Comparison of ENCODE assay signal across 8 cellular contexts in genomic region chr6:26053929-26054658, GRCh38. TPM values are rescaled to one million over a fixed set of nuclear protein-coding genes. Genes with fewer than 3 reads are reported as not detected.
A peak's percentile ranks its signal among the peaks of the same experiment; 100 is the strongest.
DNase-seq lines count a peak whose midpoint lies in the region; ATAC-seq and TF ChIP-seq lines count a peak whose summit lies in the region.

No MANE protein-coding gene starts in this region.

- H3K27ac Mint-ChIP-seq in Caco-2 (ENCODE audit: unreplicated experiment) (peak overlapping the region; percentile 93), MCF 10A (ENCODE audit: low read depth, unreplicated experiment) (peak overlapping the region; percentile 92)

- TF ChIP-seq CTCF in Caco-2 (IDR thresholded peaks at IDR 0.05; ENCODE audit: insufficient read depth in 1 of 2, low read depth in 1 of 2, low read length in 1 of 2, severe bottlenecking in 1 of 2, unreplicated experiment in 1 of 2) (no peak), MCF 10A (IDR thresholded peaks at IDR 0.05; ENCODE audit: unreplicated experiment) (no peak)

- CTCF ChIA-PET in Caco-2 (lab: Charles Lee) (no interaction called here), MCF 10A (lab: Yijun Ruan, JAX) (interaction anchor here (1.2 to 2.3 kb wide), 4 partner anchors 8 to 43 kb away, joined by 4 to 7 read pairs (median 5); a partner anchor contains a TSS)

- H3K4me3 Mint-ChIP-seq in Caco-2 (ENCODE audit: unreplicated experiment) (peak overlapping the region; percentile 83), MCF 10A (ENCODE audit: unreplicated experiment) (peak overlapping the region; percentile 74)

- DNase-seq in Caco-2 (no peak), M059J (ENCODE audit: low read depth) (peak; percentile 75), MCF 10A (ENCODE audit: unreplicated experiment) (peak; percentile 16), islet precursor cell (no peak)
- DNase-seq in stimulated activated CD4-positive, alpha-beta T cell treated with anti-CD3 and anti-CD28 coated beads, Interleukin-4, amount 100 ng/mL, for 4 hours, result no peak

- H3K27me3 Mint-ChIP-seq in Caco-2 (ENCODE audit: insufficient read depth, unreplicated experiment) (no peaks in the 10 kb centered on the region), MCF 10A (ENCODE audit: insufficient read depth, unreplicated experiment) (no peaks in the 10 kb centered on the region)

- H3K9me3 ChIP-seq in Caco-2, result no peaks in the 10 kb centered on the region
- H3K9me3 ChIP-seq in mesodermal cell (ENCODE audit: control insufficient read depth, low read length), result no peaks in the 10 kb centered on the region

- intact Hi-C loops in Caco-2 (cut with micrococcal nuclease; ENCODE audit: unreplicated experiment) (no loop called here), MCF 10A (cut with micrococcal nuclease) (no loop called here)

- H3K27ac ChIP-seq in mesodermal cell (ENCODE audit: low read depth, low read length, severe bottlenecking), result peak overlapping the region; percentile 97

- no peaks in the 10 kb centered on the region for H3K27me3 ChIP-seq in Caco-2 (replicated peaks; ENCODE audit: control insufficient read depth, insufficient read depth, low read length)

- peaks cover 54% of the 10 kb centered on the region for H3K36me3 Mint-ChIP-seq in Caco-2 (ENCODE audit: insufficient read depth, unreplicated experiment)
- peaks cover 25% of the 10 kb centered on the region for H3K36me3 Mint-ChIP-seq in MCF 10A (ENCODE audit: insufficient read depth, unreplicated experiment)

- no peaks in the 10 kb centered on the region for H3K9me3 Mint-ChIP-seq in Caco-2 (ENCODE audit: unreplicated experiment)
- H3K9me3 Mint-ChIP-seq in MCF 10A (ENCODE audit: unreplicated experiment), result no peaks in the 10 kb centered on the region

- 100% methylated on average over 1 of the region's 6 CpGs; no CpG with 5 or more reads in 1 of the 2 experiments for WGBS in mesodermal cell (ENCODE audit: insufficient coverage in 2 of 2), 2 experiments

- POLR2A ChIA-PET in Caco-2 (lab: Charles Lee), result interaction anchor here (1.4 to 4.8 kb wide), 4 partner anchors 21 to 50 kb away, joined by 6 to 27 read pairs (median 13); a partner anchor contains a TSS
- POLR2A ChIA-PET in MCF 10A (lab: Yijun Ruan, JAX), result interaction anchor here (0.6 to 19.2 kb wide), 21 partner anchors 10 to 1784 kb away, joined by 3 to 1354 read pairs (median 5); a partner anchor contains a TSS

- H3K4me3 ChIP-seq in Caco-2 (ENCODE audit: low read depth, low read length) (peak overlapping the region; percentile 64), mesodermal cell (ENCODE audit: extremely low read depth, insufficient read depth, low read length, poor library complexity, severe bottlenecking) (peak overlapping the region; percentile 68)

- H3K4me1 ChIP-seq in Caco-2 (0 out of 2 replicates have a peak, but pooled peaks cover 3% of the 10 kb centered on the region), mesodermal cell (ENCODE audit: control insufficient read depth, insufficient read depth, low read length, poor library complexity, severe bottlenecking) (no peaks in the 10 kb centered on the region)

- BruUV-seq in Caco-2 (replicated peaks; lab: Mats Ljungman, UMichigan) (no TSS peak), MCF 10A (replicated peaks; lab: Mats Ljungman, UMichigan) (no TSS peak)

- H3K36me3 ChIP-seq in Caco-2 (ENCODE audit: control insufficient read depth, insufficient read depth, low read length) (no peaks in the 10 kb centered on the region), mesodermal cell (ENCODE audit: control insufficient read depth, insufficient read depth, low read length) (no peaks in the 10 kb centered on the region)

- H3K4me1 Mint-ChIP-seq in Caco-2 (ENCODE audit: low read depth, unreplicated experiment), result no peaks in the 10 kb centered on the region
- no peaks in the 10 kb centered on the region for H3K4me1 Mint-ChIP-seq in MCF 10A (ENCODE audit: insufficient read depth, unreplicated experiment)

- ATAC-seq in GM19324 (IDR thresholded peaks at IDR 0.05; ENCODE audit: low FRiP score, unreplicated experiment) (no peak), HG02870 (IDR thresholded peaks at IDR 0.05; ENCODE audit: unreplicated experiment) (no peak)

RNA-seq across cellular contexts. Expression of gene HFE, which starts 33.1 kb away (rescaled TPM):
- total RNA-seq in Caco-2 (2022), result 5.7 and 7.4 TPM in 2 replicates
- 16.9 and 20.6 TPM in 2 replicates for total RNA-seq in M059J (2014; rRNA removed; shearing (Covaris generic))
- total RNA-seq in MCF 10A (2022), result 2.8 and 5.2 TPM in 2 replicates
- polyA plus RNA-seq in mesodermal cell (2013, experiment 1 of 2), result 1.3 TPM
- polyA plus RNA-seq in mesodermal cell (2013, experiment 2 of 2), result 0.96 TPM

Comparison
In these comparisons a context has a peak if more than half of its experiments do, and no peak if none do; other contexts are left out.
1. DNase-seq: peak in M059J (single experiment) and MCF 10A (single experiment); none in Caco-2 (0 of 2), islet precursor cell (single experiment) and stimulated activated CD4-positive, alpha-beta T cell treated with anti-CD3 and anti-CD28 coated beads, Interleukin-4, amount 100 ng/mL, for 4 hours (0 of 2).